8 cellular contexts compared by ENCODE assay signal in genomic region chr13:24254151-24254810, GRCh38. TPM values are rescaled to one million over a fixed set of nuclear protein-coding genes. Genes with fewer than 3 reads are reported as not detected.
DNase-seq lines count a peak whose midpoint lies in the region; ATAC-seq and TF ChIP-seq lines count a peak whose summit lies in the region.

No MANE protein-coding gene starts in this region.

- H3K4me3 ChIP-seq in H7 (ENCODE audit: insufficient read depth, low read depth, low read length) (no peak overlapping the region), WERI-Rb-1 (ENCODE audit: low read depth, low read length) (no peak overlapping the region)

- no peaks in the 10 kb centered on the region for H3K9me3 ChIP-seq in WERI-Rb-1 (ENCODE audit: severe bottlenecking)

- DNase-seq in T-helper 9 cell, result peak; percentile 62
- no peak for DNase-seq in caudate nucleus (lab: John Stamatoyannopoulos, UW)
- peak; percentile 47 to 56 for DNase-seq in stimulated activated CD4-positive, alpha-beta T cell treated with anti-CD3 and anti-CD28 coated beads, Interleukin-15, amount 100 ng/mL, for 48 hours (ENCODE audit: low read depth in 2 of 2)
- no peak for DNase-seq in AG08396 (ENCODE audit: low spot score)
- no peak for DNase-seq in NCI-H187 treated with DMSO at 0.1 percent for 48 hours (lab: John Stamatoyannopoulos, UW)
- no peak for DNase-seq in H7
- DNase-seq in WERI-Rb-1, result no peak

- peak; percentile 68 for ATAC-seq in GM21576 (IDR thresholded peaks at IDR 0.05; ENCODE audit: unreplicated experiment)

- peak overlapping the region; percentile 53 for H3K27ac ChIP-seq in caudate nucleus (ENCODE audit: low read depth, low read length)
- H3K27ac ChIP-seq in WERI-Rb-1, result no peak overlapping the region

- no peak for TF ChIP-seq CTCF in WERI-Rb-1 (IDR thresholded peaks at IDR 0.05; ENCODE audit: low read depth, low read length)

- H3K36me3 ChIP-seq in H7 (replicated peaks; ENCODE audit: control insufficient read depth, insufficient read depth, low read length), result no peaks in the 10 kb centered on the region; the same call in 1 of the 2 replicates
- peaks cover 10% of the 10 kb centered on the region for H3K36me3 ChIP-seq in WERI-Rb-1

- H3K27me3 ChIP-seq in H7 (ENCODE audit: control insufficient read depth, insufficient read depth, low read length) (no peaks in the 10 kb centered on the region), WERI-Rb-1 (ENCODE audit: insufficient read depth, low read depth, severe bottlenecking) (no peaks in the 10 kb centered on the region)

RNA-seq across cellular contexts. Expression of gene C1QTNF9, which starts 55.1 kb away (rescaled TPM):
- total RNA-seq in H7 (2014; rRNA removed; shearing (Covaris generic)), result 0.10 TPM in 1 of 2 replicates, not detected in the other

Comparison
In these comparisons a context has a peak if more than half of its experiments do, and no peak if none do; other contexts are left out.
1. DNase-seq: peak in T-helper 9 cell (single experiment) and stimulated activated CD4-positive, alpha-beta T cell treated with anti-CD3 and anti-CD28 coated beads, Interleukin-15, amount 100 ng/mL, for 48 hours (2 of 2); none in caudate nucleus (0 of 61), AG08396 (single experiment), NCI-H187 treated with DMSO at 0.1 percent for 48 hours (single experiment), H7 (single experiment) and WERI-Rb-1 (single experiment).